In genomic region chr16:86575754-86576557, GRCh38 we compare ENCODE assay signal across 8 cellular contexts. TPM values are rescaled to one million over a fixed set of nuclear protein-coding genes. Genes with fewer than 3 reads are reported as not detected.
DNase-seq lines count a peak whose midpoint lies in the region; ATAC-seq and TF ChIP-seq lines count a peak whose summit lies in the region.

No MANE protein-coding gene starts in this region.

- H3K27me3 Mint-ChIP-seq in activated T-cell treated with anti-CD3 and anti-CD28 coated beads, Interleukin-2, amount 50 U/mL, for 72 hours (ENCODE audit: low read depth) = peaks cover 79% of the 10 kb centered on the region

- H3K9me3 ChIP-seq in neural cell (ENCODE audit: low read length) (no peaks in the 10 kb centered on the region), vagina (no peaks in the 10 kb centered on the region)

- TF ChIP-seq POLR2A in vagina (IDR thresholded peaks at IDR 0.05) = peak in 1 of 2 donors; percentile 39

- peak; percentile 39 for TF ChIP-seq CTCF in GM12873 (IDR thresholded peaks at IDR 0.05; ENCODE audit: insufficient read depth, low read depth, low read length, missing control alignments)
- TF ChIP-seq CTCF in foreskin fibroblast (IDR thresholded peaks at IDR 0.05; ENCODE audit: low read depth, low read length) = peak; percentile 89
- TF ChIP-seq CTCF in neural cell (IDR thresholded peaks at IDR 0.05; ENCODE audit: poor library complexity, severe bottlenecking) = peak; percentile 49
- peak in 1 of 3 experiments; percentile 24 for TF ChIP-seq CTCF in vagina (IDR thresholded peaks at IDR 0.05)

- H3K4me3 Mint-ChIP-seq in activated T-cell treated with anti-CD3 and anti-CD28 coated beads, Interleukin-2, amount 50 U/mL, for 72 hours = peak overlapping the region; percentile 77 to 82

- DNase-seq in NCI-H226 = peak; percentile 88
- peak; percentile 55 to 56 for DNase-seq in activated T-cell treated with anti-CD3 and anti-CD28 coated beads, Interleukin-2, amount 50 U/mL, for 72 hours
- peak; percentile 96 to 99 for DNase-seq in foreskin fibroblast
- no peak for DNase-seq in vagina (ENCODE audit: extremely low spot score in 2 of 2)
- DNase-seq in NCI-H2029 (lab: John Stamatoyannopoulos, UW) = no peak

- H3K9ac ChIP-seq in neural cell (ENCODE audit: low read length) = no peak overlapping the region

- no peaks in the 10 kb centered on the region for H3F3A ChIP-seq in neural cell (ENCODE audit: insufficient read depth, low read length, poor library complexity, severe bottlenecking)

- H3K27me3 ChIP-seq in neural cell (ENCODE audit: insufficient read depth, low read depth, low read length) (peaks cover 99% of the 10 kb centered on the region), vagina (peaks cover 3% of the 10 kb centered on the region)

- ATAC-seq in activated T-cell treated with anti-CD3 and anti-CD28 coated beads, Interleukin-2, amount 50 U/mL, for 72 hours (replicated peaks in 1 of 2) = peak; percentile 69 to 77
- ATAC-seq in HG02759 (IDR thresholded peaks at IDR 0.05; ENCODE audit: unreplicated experiment) = no peak

- H3K27ac ChIP-seq in neural cell (ENCODE audit: low read length) = no peak overlapping the region
- H3K27ac ChIP-seq in vagina = peak overlapping the region; percentile 56

- no peak overlapping the region for H3K4me2 ChIP-seq in neural cell (ENCODE audit: low read length)

- no peaks in the 10 kb centered on the region for H4K20me1 ChIP-seq in neural cell (ENCODE audit: insufficient read depth)

- H3K79me2 ChIP-seq in neural cell (replicated peaks; ENCODE audit: insufficient read depth, low read length) = no peaks in the 10 kb centered on the region

- TF ChIP-seq RAD21 in neural cell (conservative IDR thresholded peaks at IDR 0.05) = peak; percentile 30

- peaks cover 13% of the 10 kb centered on the region for H3K4me1 Mint-ChIP-seq in activated T-cell treated with anti-CD3 and anti-CD28 coated beads, Interleukin-2, amount 50 U/mL, for 72 hours (ENCODE audit: low read depth)

- H3K4me3 ChIP-seq in foreskin fibroblast (ENCODE audit: low read depth in 1 of 2, low read length in 2 of 2) = peak overlapping the region; percentile 53 to 65
- H3K4me3 ChIP-seq in neural cell (ENCODE audit: low read length) = peak overlapping the region; percentile 13
- peak overlapping the region; percentile 33 for H3K4me3 ChIP-seq in vagina

- TF ChIP-seq EP300 in neural cell (conservative IDR thresholded peaks at IDR 0.05; ENCODE audit: poor library complexity, severe bottlenecking) = no peak

- no peaks in the 10 kb centered on the region for H3K36me3 Mint-ChIP-seq in activated T-cell treated with anti-CD3 and anti-CD28 coated beads, Interleukin-2, amount 50 U/mL, for 72 hours (ENCODE audit: insufficient read depth in 2 of 2)

- peaks cover 14% of the 10 kb centered on the region for H3K4me1 ChIP-seq in vagina

- intact Hi-C loops in vagina (cut with DNase I) = no loop called here

- H3K36me3 ChIP-seq in neural cell (ENCODE audit: insufficient read depth, low read length) = no peaks in the 10 kb centered on the region
- H3K36me3 ChIP-seq in vagina = no peaks in the 10 kb centered on the region

- no peaks in the 10 kb centered on the region for H3K9me3 Mint-ChIP-seq in activated T-cell treated with anti-CD3 and anti-CD28 coated beads, Interleukin-2, amount 50 U/mL, for 72 hours

- H3K27ac Mint-ChIP-seq in activated T-cell treated with anti-CD3 and anti-CD28 coated beads, Interleukin-2, amount 50 U/mL, for 72 hours = no peak overlapping the region

- H3K9me2 ChIP-seq in neural cell (ENCODE audit: insufficient read depth, low read length) = no peaks in the 10 kb centered on the region

- no peak overlapping the region for H2AFZ ChIP-seq in neural cell (ENCODE audit: low read depth, low read length)

TF ChIP-seq in neural cell, 6 proteins besides CTCF, POLR2A, EP300 and RAD21:
- no peak for TF ChIP-seq REST (IDR thresholded peaks at IDR 0.05; ENCODE audit: borderline replicate concordance)
- peak; percentile 61 for TF ChIP-seq EZH2 (IDR thresholded peaks at IDR 0.05; ENCODE audit: borderline replicate concordance, insufficient read depth, low read length, poor library complexity, severe bottlenecking)
- TF ChIP-seq TAF1 (IDR thresholded peaks at IDR 0.05; ENCODE audit: low read depth) = no peak
- TF ChIP-seq POLR2AphosphoS5 (IDR thresholded peaks at IDR 0.05) = no peak
- TF ChIP-seq MXI1 (conservative IDR thresholded peaks at IDR 0.05; ENCODE audit: poor library complexity, severe bottlenecking) = no peak
- peak; percentile 42 for TF ChIP-seq SMC3 (conservative IDR thresholded peaks at IDR 0.05; ENCODE audit: poor library complexity)
TF ChIP-seq in neural cell: peak in this region for 2.

RNA-seq across cellular contexts. Expression of gene FOXL1, which starts 2.4 kb away (rescaled TPM):
- total RNA-seq in activated T-cell treated with anti-CD3 and anti-CD28 coated beads, Interleukin-2, amount 50 U/mL, for 72 hours = under 1 TPM in 1 of 2 donors, not detected in 1; 0.07 TPM
- polyA plus RNA-seq in neural cell = 0.07 and 0.24 TPM in 2 replicates
- polyA minus RNA-seq in neural cell = not detected in 2 replicates
- total RNA-seq in vagina = 0.98 TPM

RNA-seq across cellular contexts. Expression of gene FOXC2, which starts 9.3 kb away (rescaled TPM):
- total RNA-seq in activated T-cell treated with anti-CD3 and anti-CD28 coated beads, Interleukin-2, amount 50 U/mL, for 72 hours = not detected
- not detected in 2 replicates for polyA plus RNA-seq in neural cell
- not detected in 2 replicates for polyA minus RNA-seq in neural cell
- total RNA-seq in vagina = 2.7 TPM

RNA-seq across cellular contexts. Expression of gene MTHFSD, which starts 20.9 kb away (rescaled TPM):
- total RNA-seq in activated T-cell treated with anti-CD3 and anti-CD28 coated beads, Interleukin-2, amount 50 U/mL, for 72 hours = 10 to 100 TPM; 21.2 to 22.4 TPM
- polyA plus RNA-seq in neural cell = 25.0 and 39.4 TPM in 2 replicates
- 37.3 and 43.2 TPM in 2 replicates for polyA minus RNA-seq in neural cell
- 20.4 TPM for total RNA-seq in vagina

Comparison
In these comparisons a context has a peak if more than half of its experiments do, and no peak if none do; other contexts are left out.
1. DNase-seq: peak in NCI-H226 (single experiment), activated T-cell treated with anti-CD3 and anti-CD28 coated beads, Interleukin-2, amount 50 U/mL, for 72 hours (2 of 2) and foreskin fibroblast (2 of 2); none in vagina (0 of 2) and NCI-H2029 (single experiment).
2. Peak in every context shown above with its lines, with median percentiles within 50 percentile points of each other: H3K4me3 ChIP-seq.